24 cellular contexts compared by ENCODE assay signal in the genomic region with DNA sequence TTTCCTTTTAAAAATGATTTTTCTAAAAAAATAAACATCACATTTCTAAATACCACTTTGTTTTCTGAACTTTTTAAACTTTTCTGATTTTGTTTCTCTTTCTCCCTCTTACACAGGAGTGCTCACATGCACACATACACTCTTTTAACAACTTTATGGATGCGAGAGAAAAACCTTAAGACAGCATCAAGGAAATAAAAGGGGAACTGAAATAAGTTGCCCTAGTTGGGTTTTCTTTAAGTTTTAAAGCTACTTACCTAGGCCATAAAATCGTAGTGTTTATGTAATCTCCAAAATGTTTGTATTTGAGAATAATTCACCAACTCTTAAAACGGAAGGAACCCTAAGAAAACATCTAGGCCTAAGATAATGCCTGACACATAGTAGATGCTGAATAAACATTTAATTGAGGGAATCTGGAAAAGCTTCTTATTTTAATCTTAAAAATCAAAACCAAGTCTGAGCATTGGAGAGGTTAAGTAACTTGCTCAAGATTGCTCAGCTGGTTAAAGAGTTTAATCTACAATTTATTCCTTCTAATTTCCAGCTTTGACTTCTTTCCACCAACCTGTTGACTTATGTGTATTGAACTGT. TPM values are rescaled to one million over a fixed set of nuclear protein-coding genes. Genes with fewer than 3 reads are reported as not detected.
DNase-seq lines count a peak whose midpoint lies in the region; ATAC-seq, FAIRE-seq and TF ChIP-seq lines count a peak whose summit lies in the region.
"Had no signal": no experiment of that assay in that cellular context is flagged by ENCODE, and none has a peak within 500 bp of the region (broad histone marks: within the 10 kb centered on the region; RNA-seq: fewer than 3 reads in every experiment).

No MANE protein-coding gene starts in this region.

- in situ Hi-C loops in HepG2 (cut with HindIII; ENCODE audit: extremely low pct_ligation_motif_present, low pct_unique_long_range_greater_than_20kb): no loop called here
- in situ Hi-C loops in mammary epithelial cell (cut with MboI; ENCODE audit: low sequenced_read_pairs in 2 of 2): loop anchor here in 1 of 2 donors (10.0 kb wide), 1 partner anchor 87 kb away; no protein-coding TSS in a partner anchor

- TF ChIP-seq EP300 in HepG2 (IDR thresholded peaks at IDR 0.05; ENCODE audit: low read depth in 2 of 2, low read length in 2 of 2) (no peak), HepG2 (CRISPR knock-in tag; IDR thresholded peaks at IDR 0.05; ENCODE audit: borderline replicate concordance) (no peak)

- H3K79me2 ChIP-seq in HepG2 (ENCODE audit: insufficient read depth, low read length) (peaks cover 25% of the 10 kb centered on the region), mammary epithelial cell (ENCODE audit: insufficient read depth, low read length) (peaks cover 29% of the 10 kb centered on the region)

- H3K27me3 Mint-ChIP-seq in CD4-positive, alpha-beta memory T cell: peaks cover 0 to 1% of the 10 kb centered on the region in 2 donors

- no peak overlapping the region for H3K9ac ChIP-seq in HepG2 (ENCODE audit: insufficient read depth, low read depth, low read length)
- no peak overlapping the region for H3K9ac ChIP-seq in mammary epithelial cell (ENCODE audit: insufficient read depth, low read length)

- H3K27ac ChIP-seq in HepG2 (ENCODE audit: extremely low read length, insufficient read depth, low read length) (no peak overlapping the region), right lobe of liver (no peak overlapping the region), mammary epithelial cell (ENCODE audit: insufficient read depth, low read depth, low read length) (no peak overlapping the region)
- H3K27ac ChIP-seq in CD4-positive, alpha-beta memory T cell (ENCODE audit: low read depth, low read length): no peak overlapping the region

- TF ChIP-seq RAD21 in HepG2 (CRISPR knock-in tag; IDR thresholded peaks at IDR 0.05): no peak

- H2AFZ ChIP-seq in HepG2 (ENCODE audit: low read length) (no peak overlapping the region), mammary epithelial cell (ENCODE audit: low read depth, low read length) (peak overlapping the region; percentile 13)

- 59% methylated on average over 3 of the region's 3 CpGs for WGBS in HepG2 (ENCODE audit: low lambda C conversion rate)
- 78% methylated on average over 3 of the region's 3 CpGs for WGBS in right lobe of liver (ENCODE audit: insufficient coverage, low coverage, low lambda C conversion rate, missing lambda C conversion rate)
- 96% methylated on average over 3 of the region's 3 CpGs for WGBS in mammary epithelial cell (ENCODE audit: low coverage, missing lambda C conversion rate)

- ATAC-seq in HepG2: no peak
- no peak for ATAC-seq in right lobe of liver
- ATAC-seq in mucosa of descending colon: no peak
- ATAC-seq: A549; activated T-helper 17 cell treated with anti-CD3 and anti-CD28 coated beads, Interleukin-2, amount 50 U/mL, for 72 hours; lower lobe of right lung; psoas muscle had no signal

- H3K36me3 ChIP-seq in HepG2 (replicated peaks in 1 of 2; ENCODE audit: control insufficient read depth in 1 of 2, insufficient read depth in 2 of 2, low read length in 2 of 2) (no peaks in the 10 kb centered on the region), right lobe of liver (no peaks in the 10 kb centered on the region), mammary epithelial cell (ENCODE audit: insufficient read depth, low read length) (no peaks in the 10 kb centered on the region), mucosa of descending colon (ENCODE audit: low read depth) (no peaks in the 10 kb centered on the region)
- H3K36me3 ChIP-seq in CD4-positive, alpha-beta memory T cell (ENCODE audit: insufficient read depth, low read length): no peaks in the 10 kb centered on the region
- H3K36me3 ChIP-seq: lower lobe of right lung had no signal

- H3K4me1 ChIP-seq in HepG2 (ENCODE audit: insufficient read depth, low read length) (peaks cover 9% of the 10 kb centered on the region), right lobe of liver (peaks cover 0 to 7% (median 0%) of the 10 kb centered on the region in 4 donors), mammary epithelial cell (ENCODE audit: insufficient read depth, low read length) (peaks cover 14% of the 10 kb centered on the region), mucosa of descending colon (ENCODE audit: low read depth) (peaks cover 6% of the 10 kb centered on the region)
- H3K4me1 ChIP-seq in CD4-positive, alpha-beta memory T cell (ENCODE audit: insufficient read depth, low read length): peaks cover 18% of the 10 kb centered on the region

- peaks cover 13 to 18% (median 15%) of the 10 kb centered on the region in 4 donors for H3K4me1 Mint-ChIP-seq in CD4-positive, alpha-beta memory T cell

- intact Hi-C loops in HepG2 (cut with micrococcal nuclease; ENCODE audit: unreplicated experiment) (loop anchor here (2.0 kb wide), 1 partner anchor 91 kb away; no protein-coding TSS in a partner anchor), right lobe of liver (cut with DNase I) (no loop called here), mammary epithelial cell (cut with micrococcal nuclease) (loop anchor here (1.0 to 10.0 kb wide), 3 partner anchors 63 to 251 kb away; no protein-coding TSS in a partner anchor), mucosa of descending colon (cut with DNase I, micrococcal nuclease) (loop anchor here in 1 of 2 donors (10.0 kb wide), 1 partner anchor 97 kb away; no protein-coding TSS in a partner anchor)
- intact Hi-C loops in CD4-positive, alpha-beta memory T cell (cut with micrococcal nuclease): loop anchor here (1.0 to 10.0 kb wide), 8 partner anchors 78 to 1769 kb away; a partner anchor contains a TSS

- BruUV-seq in HepG2 (replicated peaks; lab: Mats Ljungman, UMichigan) (no TSS peak), mammary epithelial cell (replicated peaks; lab: Mats Ljungman, UMichigan) (no TSS peak)

- H3K4me3 Mint-ChIP-seq in CD4-positive, alpha-beta memory T cell: no peak overlapping the region

- TF ChIP-seq CTCF in HepG2 (CRISPR knock-in tag; IDR thresholded peaks at IDR 0.05): no peak
- TF ChIP-seq CTCF in right lobe of liver (IDR thresholded peaks at IDR 0.05): no peak
- TF ChIP-seq CTCF in mammary epithelial cell (conservative IDR thresholded peaks at IDR 0.05 in 1 of 2, IDR thresholded peaks at IDR 0.05 in 1 of 2; ENCODE audit: extremely low read depth in 1 of 2, insufficient read depth in 1 of 2, low read depth in 1 of 2, low read length in 2 of 2): no peak
- no peak for TF ChIP-seq CTCF in mucosa of descending colon (IDR thresholded peaks at IDR 0.05)

- H3K9me3 Mint-ChIP-seq in CD4-positive, alpha-beta memory T cell: no peaks in the 10 kb centered on the region
- H3K9me3 Mint-ChIP-seq: activated naive CD4-positive, alpha-beta T cell treated with anti-CD3 and anti-CD28 coated beads, Interleukin-2, amount 50 U/mL, for 24 hours; activated T-helper 17 cell treated with anti-CD3 and anti-CD28 coated beads, Interleukin-2, amount 50 U/mL, for 72 hours; type B pancreatic cell had no signal

- H3K36me3 Mint-ChIP-seq in CD4-positive, alpha-beta memory T cell: peaks cover 0 to 18% of the 10 kb centered on the region in 2 donors
- H3K36me3 Mint-ChIP-seq: activated naive CD4-positive, alpha-beta T cell treated with anti-CD3 and anti-CD28 coated beads, Interleukin-2, amount 50 U/mL, for 24 hours; type B pancreatic cell had no signal

- no peak for TF ChIP-seq POLR2A in HepG2 (IDR thresholded peaks at IDR 0.05; ENCODE audit: insufficient read depth in 1 of 2, low read depth in 2 of 2, low read length in 2 of 2)
- no peak for TF ChIP-seq POLR2A in right lobe of liver (IDR thresholded peaks at IDR 0.05)

- DNase-seq in HepG2 (ENCODE audit: low spot score) (no peak), right lobe of liver (no peak), MV-4-11 (lab: John Stamatoyannopoulos, UW) (peak; percentile 17), mammary epithelial cell (no peak), mucosa of descending colon (no peak), DMS114 treated with DMSO at 0.1 percent for 48 hours (lab: John Stamatoyannopoulos, UW; ENCODE audit: unreplicated experiment) (no peak), RKO (ENCODE audit: low spot score) (no peak)
- no peak for DNase-seq in CD4-positive, alpha-beta memory T cell
- DNase-seq: activated CD4-positive, alpha-beta T cell treated with anti-CD3 and anti-CD28 coated beads, Interleukin-2, amount 50 U/mL, for 48 hours; activated CD8-positive, alpha-beta memory T cell treated with anti-CD3 and anti-CD28 coated beads, Interleukin-2, amount 50 U/mL, for 48 hours; anterior cingulate cortex; Calu3; kidney; lower lobe of right lung; NCI-H187 treated with DMSO at 0.1 percent for 48 hours; NCI-H524 treated with DMSO at 0.1 percent for 48 hours; psoas muscle; SK-N-SH; T-helper 2 cell had no signal

- dilution Hi-C loops in mammary epithelial cell (cut with HindIII; ENCODE audit: low sequenced_read_pairs): no loop called here

- FAIRE-seq in HepG2 (lab: Jason Lieb, UNC): no peak
- FAIRE-seq: A549, H1, kidney had no signal

- no peaks in the 10 kb centered on the region for H3K9me3 ChIP-seq in HepG2 (ENCODE audit: low read length)
- no peaks in the 10 kb centered on the region for H3K9me3 ChIP-seq in right lobe of liver
- no peaks in the 10 kb centered on the region for H3K9me3 ChIP-seq in mammary epithelial cell (replicated peaks; ENCODE audit: insufficient read depth, low read length)
- no peaks in the 10 kb centered on the region for H3K9me3 ChIP-seq in mucosa of descending colon
- H3K9me3 ChIP-seq in CD4-positive, alpha-beta memory T cell (ENCODE audit: control insufficient read depth in 1 of 2, low read length in 2 of 2): no peaks in the 10 kb centered on the region
- H3K9me3 ChIP-seq: A549, lower lobe of right lung, psoas muscle, SK-N-SH had no signal

- peak overlapping the region in 1 of 7 donors; percentile 45 for H3K27ac Mint-ChIP-seq in CD4-positive, alpha-beta memory T cell

- CTCF ChIA-PET in HepG2 (lab: Yijun Ruan, JAX; ENCODE audit: low intra/inter-chr PET ratio, low total read pairs) (no interaction called here), mammary epithelial cell (lab: Charles Lee; ENCODE audit: low non-redundant PET) (no interaction called here)
- CTCF ChIA-PET in CD4-positive, alpha-beta memory T cell (lab: Charles Lee; ENCODE audit: partially characterized antibody): interaction anchor here (1.1 to 1.3 kb wide), 2 partner anchors 8 to 10 kb away, joined by 3 to 4 read pairs; no protein-coding TSS in a partner anchor

- H3K27me3 ChIP-seq in HepG2 (ENCODE audit: control insufficient read depth in 1 of 2, insufficient read depth in 2 of 2, low read length in 2 of 2): peaks cover 0 to under 1% of the 10 kb centered on the region in 2 experiments; a peak in 2 of 5 replicates
- H3K27me3 ChIP-seq in right lobe of liver: no peaks in the 10 kb centered on the region
- H3K27me3 ChIP-seq in mammary epithelial cell (ENCODE audit: insufficient read depth, low read length): no peaks in the 10 kb centered on the region
- H3K27me3 ChIP-seq in CD4-positive, alpha-beta memory T cell (ENCODE audit: insufficient read depth, low read length): no peaks in the 10 kb centered on the region

- H4K20me1 ChIP-seq in HepG2 (ENCODE audit: insufficient read depth, low read length): no peaks in the 10 kb centered on the region
- no peaks in the 10 kb centered on the region for H4K20me1 ChIP-seq in mammary epithelial cell (ENCODE audit: insufficient read depth, low read length)

- POLR2A ChIA-PET in HepG2 (lab: Yijun Ruan, JAX): no interaction called here
- POLR2A ChIA-PET in CD4-positive, alpha-beta memory T cell (lab: Charles Lee; ENCODE audit: partially characterized antibody): interaction anchor here (1.0 to 2.0 kb wide), 5 partner anchors 9 to 703 kb away, joined by 3 to 8 read pairs (median 5); no protein-coding TSS in a partner anchor

- no peak overlapping the region for H3K4me3 ChIP-seq in HepG2 (replicated peaks in 1 of 3; ENCODE audit: insufficient read depth in 1 of 3, low read depth in 2 of 3, low read length in 3 of 3)
- H3K4me3 ChIP-seq in right lobe of liver: no peak overlapping the region
- no peak overlapping the region for H3K4me3 ChIP-seq in mammary epithelial cell (replicated peaks in 1 of 3; ENCODE audit: insufficient read depth in 1 of 3, low read depth in 2 of 3, low read length in 3 of 3)
- no peak overlapping the region for H3K4me3 ChIP-seq in mucosa of descending colon
- no peak overlapping the region for H3K4me3 ChIP-seq in CD4-positive, alpha-beta memory T cell (ENCODE audit: low read length in 2 of 2)

- peak overlapping the region; percentile 93 for H3K4me2 ChIP-seq in HepG2 (ENCODE audit: low read depth, low read length)
- H3K4me2 ChIP-seq in mammary epithelial cell (ENCODE audit: insufficient read depth, low read depth, low read length): no peak overlapping the region

RNA-seq across cellular contexts. Expression of a gene that starts 1.2 kb away (rescaled TPM):
- 13.7 and 20.6 TPM in 2 replicates for total RNA-seq in HepG2 (2016; rRNA removed; fragmentation: Illumina TruSeq; extraction: Trizol)
- 27.0 and 28.5 TPM in 2 replicates for total RNA-seq in HepG2 (2016; cell fraction: cytosol; rRNA removed; fragmentation: Illumina TruSeq; extraction: Trizol; ENCODE audit: low read depth)
- 14.6 and 21.3 TPM in 2 replicates for total RNA-seq in HepG2 (2016; cell fraction: insoluble cytoplasmic fraction; rRNA removed; fragmentation: Illumina TruSeq; extraction: Trizol)
- total RNA-seq in HepG2 (2016; cell fraction: membrane; rRNA removed; fragmentation: Illumina TruSeq; extraction: Trizol): 7.3 and 8.3 TPM in 2 replicates
- total RNA-seq in HepG2 (2016; cell fraction: nucleus; rRNA removed; fragmentation: Illumina TruSeq; extraction: Trizol): 31.5 and 33.7 TPM in 2 replicates
- polyA plus RNA-seq in HepG2 (2011; rRNA removed): 20.2 and 23.2 TPM in 2 replicates
- 11.2 and 13.9 TPM in 2 replicates for polyA plus RNA-seq in HepG2 (2011; cell fraction: cytosol; rRNA removed)
- 28.5 and 32.7 TPM in 2 replicates for polyA plus RNA-seq in HepG2 (2011; cell fraction: nucleus; rRNA removed)
- polyA plus RNA-seq in HepG2 (2012): 19.4 and 20.9 TPM in 2 replicates
- polyA plus RNA-seq in HepG2 (2016; cell fraction: cytosol; fragmentation: Illumina TruSeq; extraction: Trizol; ENCODE audit: low read depth): 0.15 and 0.25 TPM in 2 replicates
- polyA plus RNA-seq in HepG2 (2016; cell fraction: insoluble cytoplasmic fraction; fragmentation: Illumina TruSeq; extraction: Trizol; ENCODE audit: low read depth): 10.3 and 11.4 TPM in 2 replicates
- 0.88 and 0.95 TPM in 2 replicates for polyA plus RNA-seq in HepG2 (2016; cell fraction: membrane; fragmentation: Illumina TruSeq; extraction: Trizol; ENCODE audit: low read depth)
- polyA plus RNA-seq in HepG2 (2016; cell fraction: nucleus; fragmentation: Illumina TruSeq; extraction: Trizol; ENCODE audit: insufficient read depth, low read depth): 8.0 and 10.1 TPM in 2 replicates
- 106 and 181 TPM in 2 replicates for polyA minus RNA-seq in HepG2 (2011; rRNA and poly(A)+ RNA removed; ENCODE audit: low replicate concordance)
- 23.6 and 35.7 TPM in 2 replicates for polyA minus RNA-seq in HepG2 (2011; cell fraction: cytosol; rRNA and poly(A)+ RNA removed)
- polyA minus RNA-seq in HepG2 (2011; cell fraction: nucleus; rRNA and poly(A)+ RNA removed): 180 and 182 TPM in 2 replicates
- 10 to 100 TPM; 15.0 to 22.4 (median 19.1) TPM for total RNA-seq in right lobe of liver
- 10 to 100 TPM; 62.9 to 89.2 TPM for total RNA-seq in mammary epithelial cell
- 38.1 TPM for polyA plus RNA-seq in mammary epithelial cell
- polyA minus RNA-seq in mammary epithelial cell: 237 TPM
- 10 to 100 TPM; 24.4 to 69.9 (median 26.0) TPM for total RNA-seq in mucosa of descending colon
- 10 to 100 TPM; 93.9 to 99.1 TPM for total RNA-seq in CD4-positive, alpha-beta memory T cell
- 100 to 1,000 TPM in 1 of 2 donors, 10 to 100 TPM in 1; 85.4 to 101 TPM for polyA plus RNA-seq in CD4-positive, alpha-beta memory T cell

Comparison
In these comparisons a context has a peak if more than half of its experiments do, and no peak if none do; other contexts are left out.
1. intact Hi-C loops: an anchor here in HepG2 (2.0 kb wide), mammary epithelial cell (1.0 to 10.0 kb wide) and CD4-positive, alpha-beta memory T cell (1.0 to 10.0 kb wide); none called in right lobe of liver.